In the genomic region with DNA sequence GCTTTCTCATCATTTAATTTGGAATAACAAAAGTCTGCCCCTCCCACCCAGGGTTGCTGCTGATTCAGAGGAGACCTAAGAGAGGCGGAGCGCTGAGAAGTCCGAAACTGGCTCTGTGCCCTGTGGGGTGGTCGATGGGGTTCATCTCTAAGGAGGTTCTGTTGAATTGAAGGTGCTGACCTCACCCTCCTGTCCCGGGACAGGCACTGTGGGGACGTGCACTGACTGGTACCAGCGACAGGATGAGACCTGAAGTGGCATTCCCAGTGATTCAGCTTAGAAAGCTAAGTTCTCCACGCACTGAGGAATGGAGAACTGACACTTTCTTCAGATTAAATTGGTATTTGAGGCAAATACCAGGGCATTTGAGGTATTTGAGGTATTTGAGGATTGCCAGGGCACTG, we compare ENCODE assay signal across 18 cellular contexts. TPM values are rescaled to one million over a fixed set of nuclear protein-coding genes. Genes with fewer than 3 reads are reported as not detected.
A peak's percentile ranks its signal among the peaks of the same experiment; 100 is the strongest.
DNase-seq lines count a peak whose midpoint lies in the region; ATAC-seq and TF ChIP-seq lines count a peak whose summit lies in the region.
"Had no signal": no experiment of that assay in that cellular context is flagged by ENCODE, and none has a peak within 500 bp of the region (broad histone marks: within the 10 kb centered on the region; RNA-seq: fewer than 3 reads in every experiment).

No MANE protein-coding gene starts in this region.

- H3K4me1 ChIP-seq in H9 (ENCODE audit: insufficient read depth, low read length): peaks cover 5% of the 10 kb centered on the region; the same call in 1 of the 2 replicates
- H3K4me1 ChIP-seq in RWPE2 (ENCODE audit: insufficient read depth, poor library complexity, severe bottlenecking): peaks cover 22% of the 10 kb centered on the region
- no peaks in the 10 kb centered on the region for H3K4me1 ChIP-seq in trophoblast cell (ENCODE audit: control insufficient read depth in 1 of 2, insufficient read depth in 2 of 2, low read length in 2 of 2)

- H4K8ac ChIP-seq in H9 (replicated peaks; ENCODE audit: insufficient read length, low read depth, low read length) (no peak overlapping the region), trophoblast cell (ENCODE audit: low read depth, low read length) (no peak overlapping the region)

- H3K4me3 ChIP-seq in RWPE2 (ENCODE audit: severe bottlenecking) (no peak overlapping the region), fibroblast of mammary gland (ENCODE audit: control insufficient read depth, low read depth, low read length) (no peak overlapping the region), trophoblast cell (ENCODE audit: low read depth, low read length) (no peak overlapping the region)
- H3K4me3 ChIP-seq: BLaER1 treated with 17β-estradiol and CSF1 and Interleukin-3, amounts not matched to agents 10 nM and 100 nM had no signal

- H3K4me1 Mint-ChIP-seq in H9 (peaks cover 10 to 21% of the 10 kb centered on the region in 2 experiments), osteocyte (ENCODE audit: unreplicated experiment) (peaks cover 28% of the 10 kb centered on the region)
- H3K4me1 Mint-ChIP-seq: activated naive CD4-positive, alpha-beta T cell treated with anti-CD3 and anti-CD28 coated beads, Interleukin-2, amount 50 U/mL, for 24 hours had no signal

- H3K9me3 ChIP-seq in H9 (ENCODE audit: control insufficient read depth, low read depth, low read length) (no peaks in the 10 kb centered on the region), RWPE2 (ENCODE audit: severe bottlenecking) (no peaks in the 10 kb centered on the region), trophoblast cell (ENCODE audit: insufficient read depth, low read depth, low read length) (no peaks in the 10 kb centered on the region)

- no peak overlapping the region for H3K56ac ChIP-seq in H9 (ENCODE audit: insufficient read length, low read depth, low read length)

- H3K27me3 ChIP-seq in H9 (ENCODE audit: insufficient read depth, low read length) (no peaks in the 10 kb centered on the region), RWPE2 (ENCODE audit: insufficient read depth, poor library complexity, severe bottlenecking) (no peaks in the 10 kb centered on the region), trophoblast cell (ENCODE audit: insufficient read depth, low read length) (no peaks in the 10 kb centered on the region)
- H3K27me3 ChIP-seq: BLaER1 treated with 17β-estradiol and CSF1 and Interleukin-3, amounts not matched to agents 10 nM and 100 nM had no signal

- H3K79me1 ChIP-seq in H9 (ENCODE audit: insufficient read depth, low read depth, low read length, poor library complexity, severe bottlenecking): no peaks in the 10 kb centered on the region
- H3K79me1 ChIP-seq in trophoblast cell (ENCODE audit: low read length): no peaks in the 10 kb centered on the region

- TF ChIP-seq CTCF in H9 (conservative IDR thresholded peaks at IDR 0.05) (no peak), RWPE2 (IDR thresholded peaks at IDR 0.05; ENCODE audit: poor library complexity, severe bottlenecking) (no peak), fibroblast of mammary gland (conservative IDR thresholded peaks at IDR 0.05; ENCODE audit: control insufficient read depth, insufficient read depth, low read depth, low read length) (no peak), osteocyte (IDR thresholded peaks at IDR 0.05) (no peak)

- H2BK12ac ChIP-seq in H9 (ENCODE audit: insufficient read length, low read depth, low read length): no peak overlapping the region
- H2BK12ac ChIP-seq in trophoblast cell (ENCODE audit: low read length): no peak overlapping the region

- H4K20me1 ChIP-seq in H9 (ENCODE audit: control insufficient read depth, insufficient read depth, insufficient read length): no peaks in the 10 kb centered on the region
- H4K20me1 ChIP-seq: BLaER1 treated with 17β-estradiol and CSF1 and Interleukin-3, amounts not matched to agents 10 nM and 100 nM had no signal

- H3K27ac ChIP-seq in H9 (ENCODE audit: insufficient read length, low read depth, low read length) (no peak overlapping the region), RWPE2 (ENCODE audit: poor library complexity, severe bottlenecking) (peak overlapping the region; percentile 67), trophoblast cell (ENCODE audit: low read depth, low read length) (no peak overlapping the region)
- H3K27ac ChIP-seq: BLaER1 treated with 17β-estradiol and CSF1 and Interleukin-3, amounts not matched to agents 10 nM and 100 nM had no signal

- H2BK120ac ChIP-seq in H9 (ENCODE audit: low read depth, low read length, poor library complexity, severe bottlenecking) (no peak overlapping the region), trophoblast cell (ENCODE audit: insufficient read depth, low read length, poor library complexity) (no peak overlapping the region)

- H3K23ac ChIP-seq in H9 (ENCODE audit: insufficient read length, low read depth, low read length): no peak overlapping the region
- H3K23ac ChIP-seq in trophoblast cell (ENCODE audit: low read length): no peak overlapping the region

- H2AK5ac ChIP-seq in H9 (ENCODE audit: insufficient read length, low read length): no peak overlapping the region
- no peak overlapping the region for H2AK5ac ChIP-seq in trophoblast cell (ENCODE audit: low read length)

- H4K12ac ChIP-seq in trophoblast cell (ENCODE audit: low read depth, low read length): peak overlapping the region; percentile 17

- H3K79me2 ChIP-seq in H9 (ENCODE audit: insufficient read depth, low read length) (no peaks in the 10 kb centered on the region), trophoblast cell (ENCODE audit: control insufficient read depth, insufficient read depth, low read length, poor library complexity) (no peaks in the 10 kb centered on the region)

- H2AFZ ChIP-seq in H9 (ENCODE audit: low read length) (no peak overlapping the region), trophoblast cell (ENCODE audit: insufficient read depth, low read length, poor library complexity) (no peak overlapping the region)

- peaks cover 4% of the 10 kb centered on the region for H3K27me3 Mint-ChIP-seq in H9 (ENCODE audit: low read depth)
- H3K27me3 Mint-ChIP-seq in osteocyte (ENCODE audit: unreplicated experiment): no peaks in the 10 kb centered on the region
- H3K27me3 Mint-ChIP-seq: activated naive CD4-positive, alpha-beta T cell treated with anti-CD3 and anti-CD28 coated beads, Interleukin-2, amount 50 U/mL, for 24 hours had no signal

- H3K4me2 ChIP-seq in H9 (ENCODE audit: insufficient read depth, insufficient read length, low read length): peak overlapping the region; percentile 44
- no peak overlapping the region for H3K4me2 ChIP-seq in trophoblast cell (ENCODE audit: low read length)
- H3K4me2 ChIP-seq: BLaER1 treated with 17β-estradiol and CSF1 and Interleukin-3, amounts not matched to agents 10 nM and 100 nM had no signal

- no CpG with 5 or more reads among the region's 8 CpGs for WGBS in H9 (ENCODE audit: extremely low coverage, insufficient read length, low lambda C conversion rate)
- no CpG with 5 or more reads among the region's 8 CpGs for WGBS in trophoblast cell (ENCODE audit: extremely low coverage, insufficient coverage, insufficient read length)

- no peak overlapping the region for H3K27ac Mint-ChIP-seq in H9
- no peak overlapping the region for H3K27ac Mint-ChIP-seq in osteocyte (ENCODE audit: unreplicated experiment)
- H3K27ac Mint-ChIP-seq: activated naive CD4-positive, alpha-beta T cell treated with anti-CD3 and anti-CD28 coated beads, Interleukin-2, amount 50 U/mL, for 24 hours had no signal

- H3K9me3 Mint-ChIP-seq in H9: no peaks in the 10 kb centered on the region
- H3K9me3 Mint-ChIP-seq in osteocyte (ENCODE audit: unreplicated experiment): no peaks in the 10 kb centered on the region
- H3K9me3 Mint-ChIP-seq: activated naive CD4-positive, alpha-beta T cell treated with anti-CD3 and anti-CD28 coated beads, Interleukin-2, amount 50 U/mL, for 24 hours had no signal

- H3K9ac ChIP-seq in H9 (ENCODE audit: extremely low read depth, insufficient read length, low read length) (no peak overlapping the region), trophoblast cell (ENCODE audit: low read length) (no peak overlapping the region)
- H3K9ac ChIP-seq: BLaER1 treated with 17β-estradiol and CSF1 and Interleukin-3, amounts not matched to agents 10 nM and 100 nM had no signal

- H3K18ac ChIP-seq in H9 (ENCODE audit: insufficient read length, low read depth, low read length): no peak overlapping the region
- H3K18ac ChIP-seq in trophoblast cell (ENCODE audit: low read length): no peak overlapping the region

- H2BK5ac ChIP-seq in H9 (ENCODE audit: insufficient read length, low read length) (no peak overlapping the region), trophoblast cell (ENCODE audit: low read depth, low read length, poor library complexity) (no peak overlapping the region)

- no peak overlapping the region for H3K4ac ChIP-seq in H9 (ENCODE audit: low read depth, low read length)
- no peak overlapping the region for H3K4ac ChIP-seq in trophoblast cell (ENCODE audit: low read depth, low read length)

- ATAC-seq in RWPE2 (ENCODE audit: low read depth): peak; percentile 71

- H3K36me3 Mint-ChIP-seq in H9 (ENCODE audit: insufficient read depth in 1 of 3, low read depth in 3 of 3) (no peaks in the 10 kb centered on the region; a peak in 1 of 7 replicates), osteocyte (ENCODE audit: unreplicated experiment) (peaks cover 2% of the 10 kb centered on the region)
- H3K36me3 Mint-ChIP-seq: activated naive CD4-positive, alpha-beta T cell treated with anti-CD3 and anti-CD28 coated beads, Interleukin-2, amount 50 U/mL, for 24 hours had no signal

- H4K5ac ChIP-seq in H9 (ENCODE audit: insufficient read length, low read depth, low read length): no peak overlapping the region

- no peak overlapping the region for H3T11ph ChIP-seq in H9 (ENCODE audit: low read length)

- H4K91ac ChIP-seq in H9 (ENCODE audit: insufficient read length, low read depth, low read length): no peak overlapping the region
- H4K91ac ChIP-seq in trophoblast cell (ENCODE audit: low read depth, low read length): no peak overlapping the region

- H3K4me3 Mint-ChIP-seq in H9 (peak overlapping the region; percentile 8 to 27; a peak in 1 of 5 replicates), osteocyte (ENCODE audit: unreplicated experiment) (no peak overlapping the region)
- H3K4me3 Mint-ChIP-seq: activated naive CD4-positive, alpha-beta T cell treated with anti-CD3 and anti-CD28 coated beads, Interleukin-2, amount 50 U/mL, for 24 hours had no signal

- no peak overlapping the region for H2BK15ac ChIP-seq in H9 (ENCODE audit: low read depth, low read length)

- H3K36me3 ChIP-seq in RWPE2 (ENCODE audit: low read depth) (no peaks in the 10 kb centered on the region), trophoblast cell (ENCODE audit: control insufficient read depth in 1 of 2, insufficient read depth in 2 of 2, low read length in 2 of 2) (no peaks in the 10 kb centered on the region)

- H3K14ac ChIP-seq in H9 (ENCODE audit: insufficient read depth, low read length): no peak overlapping the region; the same call in 1 of the 2 replicates
- H3K14ac ChIP-seq in trophoblast cell (ENCODE audit: low read length): no peak overlapping the region

- peak; percentile 51 for DNase-seq in H9
- DNase-seq in RWPE2 (ENCODE audit: low spot score): peak; percentile 73
- peak; percentile 33 for DNase-seq in fibroblast of mammary gland (ENCODE audit: low read depth)
- no peak for DNase-seq in trophoblast cell
- no peak for DNase-seq in osteocyte (ENCODE audit: extremely low spot score, unreplicated experiment)
- DNase-seq in UCSD-AML1 (lab: John Stamatoyannopoulos, UW; ENCODE audit: unreplicated experiment): no peak
- no peak for DNase-seq in NCI-H2081 (lab: John Stamatoyannopoulos, UW)
- no peak for DNase-seq in pons (ENCODE audit: low spot score)
- DNase-seq: activated CD8-positive, alpha-beta memory T cell treated with anti-CD3 and anti-CD28 coated beads, Interleukin-2, amount 50 U/mL, for 4 hours; cortex of kidney; NCI-H1436 treated with DMSO at 0.1 percent for 48 hours; NCI-H774; retina; stimulated activated CD4-positive, alpha-beta T cell treated with anti-CD3 and anti-CD28 coated beads, Interleukin-4, amount 100 ng/mL, for 4 hours; stimulated activated naive CD4-positive, alpha-beta T cell treated with Interleukin-2 at 50 U/mL for 16 hours had no signal

- no peaks in the 10 kb centered on the region for H3K23me2 ChIP-seq in H9 (ENCODE audit: insufficient read length, low read depth, low read length, poor library complexity, severe bottlenecking)

- no peak overlapping the region for H2BK20ac ChIP-seq in H9 (ENCODE audit: low read depth, low read length, poor library complexity, severe bottlenecking)

RNA-seq across cellular contexts. Expression of gene GUCA1B, which starts 1.3 kb away (rescaled TPM):
- 1.1 and 1.3 TPM in 2 replicates for total RNA-seq in H9 (2021)
- polyA plus RNA-seq in trophoblast cell (2013): 0.32 and 0.42 TPM in 2 replicates
- 0.76 and 1.0 TPM in 2 replicates for total RNA-seq in osteocyte

RNA-seq across cellular contexts. Expression of gene GUCA1A, which starts 20.3 kb away (rescaled TPM):
- total RNA-seq in H9 (2021) (16.5 and 17.2 TPM in 2 replicates), osteocyte (not detected in 2 replicates)
- polyA plus RNA-seq in trophoblast cell (2013): 1.2 and 1.7 TPM in 2 replicates
- total RNA-seq: myocyte had no signal

RNA-seq across cellular contexts. Expression of gene MRPS10, which starts 24.2 kb away (rescaled TPM):
- 33.9 and 36.3 TPM in 2 replicates for total RNA-seq in H9 (2021)
- polyA plus RNA-seq in trophoblast cell (2013): 21.6 and 21.9 TPM in 2 replicates
- 30.6 and 33.1 TPM in 2 replicates for total RNA-seq in osteocyte

RNA-seq across cellular contexts. Expression of gene C6orf132, which starts 51.1 kb away (rescaled TPM):
- 45.1 and 48.4 TPM in 2 replicates for total RNA-seq in H9 (2021)
- 12.8 and 13.7 TPM in 2 replicates for polyA plus RNA-seq in trophoblast cell (2013)
- 4.0 and 4.3 TPM in 2 replicates for total RNA-seq in osteocyte

Comparison
In these comparisons a context has a peak if more than half of its experiments do, and no peak if none do; other contexts are left out.
1. DNase-seq: peak in H9 (single experiment), RWPE2 (single experiment) and fibroblast of mammary gland (single experiment); none in trophoblast cell (0 of 2), osteocyte (single experiment), UCSD-AML1 (single experiment), NCI-H2081 (0 of 2) and pons (single experiment).
2. RNA of gene GUCA1A, which starts 20.3 kb away (total RNA-seq): 16.5 to 17.2 TPM in H9; not detected in osteocyte; every median in the first group is over 10 times any median in the second.